ENCODE assay signal across 8 cellular contexts in genomic region chr15:72796515-72797337, GRCh38. TPM values are rescaled to one million over a fixed set of nuclear protein-coding genes. Genes with fewer than 3 reads are reported as not detected.
DNase-seq lines count a peak whose midpoint lies in the region; ATAC-seq, FAIRE-seq and TF ChIP-seq lines count a peak whose summit lies in the region.

No MANE protein-coding gene starts in this region.

- CTCF ChIA-PET in OCI-LY7 (lab: Charles Lee; ENCODE audit: unreplicated experiment) = no interaction called here
- CTCF ChIA-PET in activated naive CD4-positive, alpha-beta T cell treated with anti-CD3 and anti-CD28 coated beads for 36 hours (lab: Charles Lee) = interaction anchor here (1.1 kb wide), 1 partner anchor 74 kb away, joined by 4 read pairs; no protein-coding TSS in a partner anchor

- H4K20me1 ChIP-seq in OCI-LY7 (ENCODE audit: insufficient read depth, low read length) = no peaks in the 10 kb centered on the region

- POLR2A ChIA-PET in OCI-LY7 (lab: Charles Lee) = interaction anchor here (0.6 kb wide), 1 partner anchor 120 kb away, joined by 4 read pairs; no protein-coding TSS in a partner anchor

- H3K9me2 ChIP-seq in OCI-LY7 (ENCODE audit: insufficient read depth, low read length) = no peaks in the 10 kb centered on the region

- no peak for TF ChIP-seq POLR2A in H54 (IDR thresholded peaks at IDR 0.05; ENCODE audit: low read depth, low read length)

- no peak overlapping the region for H3K27ac ChIP-seq in OCI-LY7 (ENCODE audit: low read depth, low read length, poor library complexity, severe bottlenecking)

- ATAC-seq in omental fat pad (ENCODE audit: low FRiP score) (peak; percentile 87), GM19467 (IDR thresholded peaks at IDR 0.05; ENCODE audit: unreplicated experiment) (no peak), HG03139 (IDR thresholded peaks at IDR 0.05; ENCODE audit: unreplicated experiment) (no peak)

- intact Hi-C loops in OCI-LY7 (cut with micrococcal nuclease; ENCODE audit: unreplicated experiment) = loop anchor here (5.0 kb wide), 1 partner anchor 286 kb away; no protein-coding TSS in a partner anchor
- intact Hi-C loops in activated naive CD4-positive, alpha-beta T cell treated with anti-CD3 and anti-CD28 coated beads for 36 hours (cut with micrococcal nuclease) = loop anchor here (1.0 to 5.0 kb wide), 4 partner anchors 74 to 471 kb away; no protein-coding TSS in a partner anchor

- peak; percentile 79 for TF ChIP-seq CTCF in OCI-LY7 (conservative IDR thresholded peaks at IDR 0.05; ENCODE audit: low read length)
- TF ChIP-seq CTCF in omental fat pad (IDR thresholded peaks at IDR 0.05) = peak in 1 of 3 donors; percentile 22

- no peaks in the 10 kb centered on the region for H3K9me3 Mint-ChIP-seq in activated naive CD4-positive, alpha-beta T cell treated with anti-CD3 and anti-CD28 coated beads for 36 hours

- H3K79me2 ChIP-seq in OCI-LY7 (ENCODE audit: insufficient read depth, low read depth, low read length) = no peaks in the 10 kb centered on the region

- no TSS peak for BruUV-seq in OCI-LY7 (replicated peaks; lab: Mats Ljungman, UMichigan)

- no peaks in the 10 kb centered on the region for H3K36me3 Mint-ChIP-seq in activated naive CD4-positive, alpha-beta T cell treated with anti-CD3 and anti-CD28 coated beads for 36 hours (ENCODE audit: low read depth)

- H3K36me3 ChIP-seq in OCI-LY7 (ENCODE audit: insufficient read depth, low read length) = no peaks in the 10 kb centered on the region

- FAIRE-seq in H54 (lab: Jason Lieb, UNC) = no peak

- H3K4me1 Mint-ChIP-seq in activated naive CD4-positive, alpha-beta T cell treated with anti-CD3 and anti-CD28 coated beads for 36 hours (ENCODE audit: low read depth) = peaks cover 3% of the 10 kb centered on the region

- H3K4me1 ChIP-seq in OCI-LY7 (ENCODE audit: insufficient read depth, low read length, poor library complexity, severe bottlenecking) = peaks cover 10% of the 10 kb centered on the region

- peak overlapping the region; percentile 80 for H2AFZ ChIP-seq in OCI-LY7 (ENCODE audit: low read length)

- peak overlapping the region; percentile 53 for H3K4me3 ChIP-seq in OCI-LY7 (ENCODE audit: low read depth, low read length, poor library complexity, severe bottlenecking)

- peak overlapping the region; percentile 64 for H3K4me2 ChIP-seq in OCI-LY7 (ENCODE audit: low read length)

- peak overlapping the region; percentile 70 for H3K4me3 Mint-ChIP-seq in activated naive CD4-positive, alpha-beta T cell treated with anti-CD3 and anti-CD28 coated beads for 36 hours

- in situ Hi-C loops in Caki2 (cut with HindIII; ENCODE audit: low pct_unique_long_range_greater_than_20kb, low sequenced_read_pairs) = no loop called here

- peaks cover 20% of the 10 kb centered on the region for H3K27me3 Mint-ChIP-seq in activated naive CD4-positive, alpha-beta T cell treated with anti-CD3 and anti-CD28 coated beads for 36 hours (ENCODE audit: low read depth)

- no peak overlapping the region for H3K27ac Mint-ChIP-seq in activated naive CD4-positive, alpha-beta T cell treated with anti-CD3 and anti-CD28 coated beads for 36 hours

- DNase-seq in Caki2 (ENCODE audit: low read depth) (peak; percentile 17), H54 (ENCODE audit: insufficient read length, low spot score) (peak; percentile 63), OCI-LY7 (ENCODE audit: low spot score) (peak; percentile 40), glomerular visceral epithelial cell (ENCODE audit: extremely low spot score) (peak; percentile 50), omental fat pad (ENCODE audit: low spot score) (no peak)
- peak; percentile 26 for DNase-seq in activated naive CD4-positive, alpha-beta T cell treated with anti-CD3 and anti-CD28 coated beads for 36 hours

- H3K9me3 ChIP-seq in OCI-LY7 (ENCODE audit: low read length) = no peaks in the 10 kb centered on the region

RNA-seq across cellular contexts. Expression of gene ADPGK, which starts 13.2 kb away (rescaled TPM):
- total RNA-seq in Caki2 (2014; rRNA removed; shearing (Covaris generic); ENCODE audit: low replicate concordance) = 64.3 and 86.5 TPM in 2 replicates
- total RNA-seq in OCI-LY7 (2014; rRNA removed; shearing (Covaris generic)) = 86.8 and 112 TPM in 2 replicates
- total RNA-seq in OCI-LY7 (2022) = 70.7 and 74.9 TPM in 2 replicates
- total RNA-seq in activated naive CD4-positive, alpha-beta T cell treated with anti-CD3 and anti-CD28 coated beads for 36 hours = 10 to 100 TPM; 41.4 to 43.6 TPM
- 10 to 100 TPM; 45.7 to 93.2 (median 61.1) TPM for total RNA-seq in omental fat pad
